In genomic region chr10:97273700-97274099, GRCh38 we compare ENCODE assay signal across 30 cellular contexts.
"Had no signal": no experiment of that assay in that cellular context is flagged by ENCODE, and none has a peak within 500 bp of the region (broad histone marks: within the 10 kb centered on the region; RNA-seq: fewer than 3 reads in every experiment).

No MANE protein-coding gene starts in this region.

- H3K4me3 ChIP-seq: ascending aorta, cardiac muscle cell had no signal

- DNase-seq: activated CD4-positive, alpha-beta memory T cell treated with anti-CD3 and anti-CD28 coated beads, Interleukin-2, amount 10 ng/mL, durations not matched to agents 7 days and 5 days; activated CD4-positive, alpha-beta T cell treated with anti-CD3 and anti-CD28 coated beads for 1 hour; activated CD4-positive, alpha-beta T cell treated with anti-CD3 and anti-CD28 coated beads for 36 hours; activated CD4-positive, alpha-beta T cell treated with anti-CD3 and anti-CD28 coated beads for 48 hours; activated CD4-positive, alpha-beta T cell treated with anti-CD3 and anti-CD28 coated beads, Interleukin-2, amount 10 ng/mL, durations not matched to agents 7 days and 5 days; activated CD4-positive, alpha-beta T cell treated with anti-CD3 and anti-CD28 coated beads, Interleukin-2, amount 50 U/mL, for 48 hours; activated CD4-positive, CD25-positive, alpha-beta regulatory T cell; activated CD8-positive, alpha-beta memory T cell treated with anti-CD3 and anti-CD28 coated beads for 24 hours; activated CD8-positive, alpha-beta memory T cell treated with anti-CD3 and anti-CD28 coated beads, Interleukin-2, amount 10 ng/mL, durations not matched to agents 7 days and 5 days; activated CD8-positive, alpha-beta memory T cell treated with anti-CD3 and anti-CD28 coated beads, Interleukin-2, amount 50 U/mL, for 48 hours; activated CD8-positive, alpha-beta T cell treated with anti-CD3 and anti-CD28 coated beads, Interleukin-2, amount 10 ng/mL, durations not matched to agents 7 days and 5 days; activated effector memory CD4-positive, alpha-beta T cell treated with Interleukin-2 at 50 U/mL for 16 hours; activated gamma-delta T cell; activated naive CD4-positive, alpha-beta T cell treated with anti-CD3 and anti-CD28 coated beads, Interleukin-2, amount 10 ng/mL, durations not matched to agents 7 days and 5 days; activated naive CD4-positive, alpha-beta T cell treated with Interleukin-2 at 50 U/mL for 16 hours; activated naive CD8-positive, alpha-beta T cell treated with anti-CD3 and anti-CD28 coated beads, Interleukin-2, amount 10 ng/mL, durations not matched to agents 7 days and 5 days; activated naive CD8-positive, alpha-beta T cell treated with anti-CD3 and anti-CD28 coated beads, Interleukin-2, amount 50 U/mL, for 24 hours; activated T-cell treated with anti-CD3 and anti-CD28 coated beads, Interleukin-2, amount 50 U/mL, for 24 hours; activated T-cell treated with anti-CD3 and anti-CD28 coated beads, Interleukin-2, amount 50 U/mL, for 48 hours; amygdala; anterior cingulate cortex; caudate nucleus; cerebellar nuclear complex; T-helper 2 cell; T-helper 9 cell; WERI-Rb-1 had no signal

- H3K27me3 ChIP-seq: ascending aorta, cardiac muscle cell had no signal

- H3K36me3 ChIP-seq: ascending aorta, cardiac muscle cell, WERI-Rb-1 had no signal

- H3K27ac ChIP-seq: ascending aorta, cardiac muscle cell, WERI-Rb-1 had no signal

- H3K9me3 ChIP-seq: ascending aorta had no signal

- ATAC-seq: activated CD4-positive, alpha-beta T cell treated with anti-CD3 and anti-CD28 coated beads for 36 hours; activated CD4-positive, CD25-positive, alpha-beta regulatory T cell treated with anti-CD3 and anti-CD28 coated beads, Interleukin-2, amount 50 U/mL, for 24 hours; activated CD8-positive, alpha-beta memory T cell treated with anti-CD3 and anti-CD28 coated beads, Interleukin-2, amount 10 ng/mL, durations not matched to agents 7 days and 5 days; activated CD8-positive, alpha-beta T cell treated with anti-CD3 and anti-CD28 coated beads, Interleukin-2, amount 10 ng/mL, durations not matched to agents 7 days and 5 days; activated naive CD8-positive, alpha-beta T cell treated with anti-CD3 and anti-CD28 coated beads, Interleukin-2, amount 50 U/mL, for 24 hours; WTC11 had no signal
